Comparison of ENCODE assay signal across 25 cellular contexts in the genomic region with DNA sequence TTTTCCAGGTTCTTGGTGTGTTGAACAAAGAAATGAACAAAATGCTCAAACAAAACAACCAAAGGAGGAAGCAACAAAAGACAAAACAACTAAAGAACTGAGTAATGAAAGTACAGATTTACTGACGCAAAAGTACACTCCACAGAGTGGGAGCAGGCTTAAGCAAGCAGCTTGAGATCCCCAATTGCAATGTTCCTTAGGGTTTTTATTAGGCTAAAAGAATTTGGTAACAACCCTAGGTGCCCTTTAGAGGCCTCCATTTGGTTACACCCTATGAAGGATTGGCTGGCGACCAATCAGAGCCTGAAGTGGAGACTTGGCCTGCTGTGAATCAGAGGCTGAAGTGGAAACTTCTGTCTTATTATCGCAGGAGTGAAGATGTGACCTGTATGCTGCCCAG.
"Had no signal": no experiment of that assay in that cellular context is flagged by ENCODE, and none has a peak within 500 bp of the region (broad histone marks: within the 10 kb centered on the region; RNA-seq: fewer than 3 reads in every experiment).

No MANE protein-coding gene starts in this region.

- ATAC-seq: effector memory CD8-positive, alpha-beta T cell; esophagus mucosa; gastrocnemius medialis; heart right ventricle; left cardiac atrium; left lung; left ventricle myocardium superior; lower lobe of right lung; mucosa of descending colon had no signal

- H3K4me3 ChIP-seq: esophagus squamous epithelium, gastrocnemius medialis, heart right ventricle, left lung, lower lobe of right lung, mucosa of descending colon had no signal

- DNase-seq: cortex of kidney; effector CD8-positive, alpha-beta T cell; effector memory CD8-positive, alpha-beta T cell; endodermal cell; erythroblast; esophagus squamous epithelium; foreskin fibroblast; foreskin melanocyte; gastrocnemius medialis; glutamatergic neuron; head of caudate nucleus; heart right ventricle; hippocampal formation; left cardiac atrium; left lung; left ventricle myocardium superior; lower lobe of right lung; mesenchymal stem cell; mucosa of descending colon; naive B cell had no signal

- H3K27me3 ChIP-seq: esophagus squamous epithelium, gastrocnemius medialis, heart right ventricle, left lung had no signal

- H3K27ac ChIP-seq: epithelial cell of prostate, esophagus squamous epithelium, gastrocnemius medialis, heart right ventricle, left lung, lower lobe of right lung had no signal

- H3K9me3 ChIP-seq: gastrocnemius medialis had no signal

- H3K36me3 ChIP-seq: esophagus squamous epithelium, gastrocnemius medialis, heart right ventricle, left lung, lower lobe of right lung had no signal

- FAIRE-seq: colon, islet of Langerhans, keratinocyte had no signal

- H3K4me1 ChIP-seq: gastrocnemius medialis, left lung, lower lobe of right lung had no signal
